8 cellular contexts compared by ENCODE assay signal in the genomic region with DNA sequence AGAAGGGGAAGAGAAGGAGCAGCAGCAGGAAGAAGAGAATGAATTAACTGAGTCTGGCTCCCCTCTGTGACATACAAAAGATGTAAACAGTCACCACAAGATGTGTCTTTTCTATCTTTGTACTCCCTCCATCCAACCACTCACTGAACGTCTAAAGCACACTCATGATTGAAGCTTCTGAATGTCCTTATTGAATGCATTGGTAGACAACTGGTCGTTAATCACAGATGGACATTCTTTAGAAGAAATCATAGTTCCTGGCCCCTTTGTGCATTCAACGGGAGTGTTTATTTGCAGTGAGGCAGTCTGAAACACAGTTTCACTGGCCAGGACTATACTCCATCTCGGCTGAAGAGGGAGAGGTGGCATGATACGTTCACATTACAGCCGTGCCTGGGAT.
"Had no signal": no experiment of that assay in that cellular context is flagged by ENCODE, and none has a peak within 500 bp of the region (broad histone marks: within the 10 kb centered on the region; RNA-seq: fewer than 3 reads in every experiment).

No MANE protein-coding gene starts in this region.

- H2AFZ ChIP-seq: GM23248 had no signal

- H3K9me3 Mint-ChIP-seq: H9 had no signal

- H3K27ac ChIP-seq: GM23248, HL-60 had no signal

- H3K9ac ChIP-seq: GM23248 had no signal

- FAIRE-seq: H54, HepG2 had no signal

- DNase-seq: GM23248, GOT3, H9, HCEC 1CT had no signal

- H3K4me3 ChIP-seq: GM23248 had no signal

- H3K4me1 Mint-ChIP-seq: IgD-negative memory B cell had no signal

- H3K4me3 Mint-ChIP-seq: H9, IgD-negative memory B cell had no signal

- H3K27ac Mint-ChIP-seq: H9, IgD-negative memory B cell had no signal

- H3K36me3 Mint-ChIP-seq: IgD-negative memory B cell had no signal
